Comparison of ENCODE assay signal across 25 cellular contexts in genomic region chr11:7603031-7603781, GRCh38.
DNase-seq lines count a peak whose midpoint lies in the region; ATAC-seq, FAIRE-seq and TF ChIP-seq lines count a peak whose summit lies in the region.
"Had no signal": no experiment of that assay in that cellular context is flagged by ENCODE, and none has a peak within 500 bp of the region (broad histone marks: within the 10 kb centered on the region; RNA-seq: fewer than 3 reads in every experiment).

No MANE protein-coding gene starts in this region.

- H3K14ac ChIP-seq in H9 (ENCODE audit: insufficient read depth, low read length), result no peak overlapping the region

- no peak overlapping the region for H2BK5ac ChIP-seq in H9 (ENCODE audit: insufficient read length, low read length)

- 89% methylated on average over 4 of the region's 4 CpGs for WGBS in A549 (ENCODE audit: missing lambda C conversion rate)
- no CpG with 5 or more reads among the region's 4 CpGs for WGBS in H9 (ENCODE audit: extremely low coverage, insufficient read length, low lambda C conversion rate)
- 84 to 100% methylated on average over 1 to 4 of the region's 4 CpGs for WGBS in endodermal cell (ENCODE audit: insufficient coverage in 1 of 2, insufficient read length in 1 of 2), 2 experiments

- no peaks in the 10 kb centered on the region for H3K79me2 ChIP-seq in H9 (ENCODE audit: insufficient read depth, low read length)

- H3K4me1 ChIP-seq in A549, result peaks cover 83% of the 10 kb centered on the region
- no peaks in the 10 kb centered on the region for H3K4me1 ChIP-seq in H9 (ENCODE audit: insufficient read depth, low read length)
- H3K4me1 ChIP-seq in endodermal cell (ENCODE audit: control insufficient read depth, insufficient read depth, low read length), result peaks cover 31% of the 10 kb centered on the region
- peaks cover 26 to 38% of the 10 kb centered on the region in 2 donors for H3K4me1 ChIP-seq in mucosa of rectum (ENCODE audit: control insufficient read depth in 2 of 2, insufficient read depth in 2 of 2, low read length in 2 of 2)
- H3K4me1 ChIP-seq: SJCRH30 had no signal

- H2BK120ac ChIP-seq in H9 (ENCODE audit: low read depth, low read length, poor library complexity, severe bottlenecking), result no peak overlapping the region

- TF ChIP-seq RAD21 in A549 (conservative IDR thresholded peaks at IDR 0.05 in 1 of 2, IDR thresholded peaks at IDR 0.05 in 1 of 2), result no peak

- H3K18ac ChIP-seq in H9 (ENCODE audit: insufficient read length, low read depth, low read length), result peak overlapping the region; percentile 57

- H3K36me3 ChIP-seq in endodermal cell (ENCODE audit: control insufficient read depth, insufficient read depth, low read length) (no peaks in the 10 kb centered on the region), mucosa of rectum (ENCODE audit: control insufficient read depth in 2 of 2, insufficient read depth in 2 of 2, low read length in 2 of 2) (peaks cover 0 to 6% of the 10 kb centered on the region in 2 donors)
- H3K36me3 ChIP-seq: SJCRH30, tibial nerve had no signal

- peaks cover 14 to 18% of the 10 kb centered on the region in 2 experiments for H3K4me1 Mint-ChIP-seq in H9
- H3K4me1 Mint-ChIP-seq in endodermal cell, result peaks cover 22% of the 10 kb centered on the region
- H3K4me1 Mint-ChIP-seq: CD4-positive, alpha-beta memory T cell; immature natural killer cell; nephron had no signal

- H3K27me3 Mint-ChIP-seq in H9 (ENCODE audit: low read depth) (no peaks in the 10 kb centered on the region), endodermal cell (ENCODE audit: insufficient read depth) (no peaks in the 10 kb centered on the region)
- H3K27me3 Mint-ChIP-seq: CD4-positive, alpha-beta memory T cell had no signal

- H3K27ac ChIP-seq in A549 (peak overlapping the region; percentile 85 to 92), H9 (ENCODE audit: insufficient read length, low read depth, low read length) (no peak overlapping the region), endodermal cell (ENCODE audit: low read depth, low read length) (no peak overlapping the region), mucosa of rectum (ENCODE audit: low read depth in 2 of 2, low read length in 2 of 2) (peak overlapping the region; percentile 88)
- H3K27ac ChIP-seq: SJCRH30 had no signal

- no peak overlapping the region for H2BK12ac ChIP-seq in H9 (ENCODE audit: insufficient read length, low read depth, low read length)

- H3K27ac Mint-ChIP-seq in H9, result no peak overlapping the region
- H3K27ac Mint-ChIP-seq in endodermal cell, result peak overlapping the region; percentile 13
- H3K27ac Mint-ChIP-seq: CD4-positive, alpha-beta memory T cell; immature natural killer cell; nephron had no signal

- no peak overlapping the region for H2AFZ ChIP-seq in H9 (ENCODE audit: low read length)

- no peak for TF ChIP-seq POLR2A in A549 (IDR thresholded peaks at IDR 0.05; ENCODE audit: low read length)

- no peak overlapping the region for H2AK5ac ChIP-seq in H9 (ENCODE audit: insufficient read length, low read length)

- ATAC-seq in A549 (no peak), HG03565 (IDR thresholded peaks at IDR 0.05; ENCODE audit: unreplicated experiment) (no peak), GM21737 (IDR thresholded peaks at IDR 0.05; ENCODE audit: unreplicated experiment) (no peak)

- H3K9me3 ChIP-seq in A549 (no peaks in the 10 kb centered on the region), H9 (ENCODE audit: control insufficient read depth, low read depth, low read length) (no peaks in the 10 kb centered on the region), endodermal cell (ENCODE audit: control insufficient read depth, low read length) (no peaks in the 10 kb centered on the region), mucosa of rectum (ENCODE audit: control insufficient read depth in 2 of 2, low read length in 2 of 2) (no peaks in the 10 kb centered on the region)
- H3K9me3 ChIP-seq: SJCRH30, tibial nerve had no signal

- H4K20me1 ChIP-seq in H9 (ENCODE audit: control insufficient read depth, insufficient read depth, insufficient read length), result no peaks in the 10 kb centered on the region

- DNase-seq in A549 (ENCODE audit: low read depth in 1 of 2, low spot score in 1 of 2) (no peak), H9 (no peak), endodermal cell (no peak), islet precursor cell (no peak), NCI-H524 (lab: John Stamatoyannopoulos, UW) (no peak)
- DNase-seq: activated effector memory CD4-positive, alpha-beta T cell treated with anti-CD3 and anti-CD28 coated beads, Interleukin-2, amount 50 U/mL, for 16 hours; anterior cingulate cortex; CD4-positive, alpha-beta memory T cell; cerebellar nuclear complex; EL; glutamatergic neuron; immature natural killer cell; MV-4-11; NCI-H1930; NCI-H510A treated with DMSO at 0.1 percent for 48 hours; SJCRH30; stimulated activated CD4-positive, alpha-beta T cell treated with anti-CD3 and anti-CD28 coated beads, Interleukin-12 subunit alpha, Interleukin-12 subunit beta, amount 100 ng/mL, for 4 hours; T-helper 9 cell had no signal

- no peak overlapping the region for H4K8ac ChIP-seq in H9 (replicated peaks; ENCODE audit: insufficient read length, low read depth, low read length)

- H4K5ac ChIP-seq in H9 (ENCODE audit: insufficient read length, low read depth, low read length), result no peak overlapping the region

- CTCF ChIA-PET in A549 (lab: Yijun Ruan, JAX), result interaction anchor here (0.8 to 5.8 kb wide), 3 partner anchors 14 to 62 kb away, joined by 3 to 45 read pairs (median 7); no protein-coding TSS in a partner anchor

- no peak for FAIRE-seq in A549 (lab: Jason Lieb, UNC)
- FAIRE-seq: endothelial cell of umbilical vein had no signal

- H3K23ac ChIP-seq in H9 (ENCODE audit: insufficient read length, low read depth, low read length), result no peak overlapping the region

- no peak for TF ChIP-seq CTCF in A549 (IDR thresholded peaks at IDR 0.05)
- no peak for TF ChIP-seq CTCF in H9 (conservative IDR thresholded peaks at IDR 0.05)
- TF ChIP-seq CTCF in endodermal cell (conservative IDR thresholded peaks at IDR 0.05), result no peak

- H3K4me3 Mint-ChIP-seq in H9 (no peak overlapping the region), endodermal cell (no peak overlapping the region)
- H3K4me3 Mint-ChIP-seq: CD4-positive, alpha-beta memory T cell; immature natural killer cell; nephron had no signal

- H2BK20ac ChIP-seq in H9 (ENCODE audit: low read depth, low read length, poor library complexity, severe bottlenecking), result no peak overlapping the region

- H3K23me2 ChIP-seq in H9 (ENCODE audit: insufficient read length, low read depth, low read length, poor library complexity, severe bottlenecking), result no peaks in the 10 kb centered on the region

- H3T11ph ChIP-seq in H9 (ENCODE audit: low read length), result no peak overlapping the region

- no peak overlapping the region for H3K4ac ChIP-seq in H9 (ENCODE audit: low read depth, low read length)

- no peak overlapping the region for H3K56ac ChIP-seq in H9 (ENCODE audit: insufficient read length, low read depth, low read length)

- TF ChIP-seq EP300 in A549 (IDR thresholded peaks at IDR 0.05), result no peak

- peak overlapping the region; percentile 78; the same call in 1 of the 3 replicates for H3K4me2 ChIP-seq in A549
- no peak overlapping the region for H3K4me2 ChIP-seq in H9 (ENCODE audit: insufficient read depth, insufficient read length, low read length)

- H3K27me3 ChIP-seq in H9 (ENCODE audit: insufficient read depth, low read length), result no peaks in the 10 kb centered on the region; the same call in 1 of the 2 replicates
- H3K27me3 ChIP-seq in endodermal cell (ENCODE audit: control insufficient read depth, insufficient read depth, low read length, poor library complexity, severe bottlenecking), result no peaks in the 10 kb centered on the region
- H3K27me3 ChIP-seq in mucosa of rectum (ENCODE audit: control insufficient read depth in 2 of 2, insufficient read depth in 2 of 2, low read length in 2 of 2), result no peaks in the 10 kb centered on the region
- H3K27me3 ChIP-seq: SJCRH30, tibial nerve had no signal

- no peak overlapping the region for H2BK15ac ChIP-seq in H9 (ENCODE audit: low read depth, low read length)

- POLR2A ChIA-PET in A549 (lab: Yijun Ruan, JAX), result interaction anchor here (0.7 kb wide), 1 partner anchor 384 kb away, joined by 3 read pairs; the partner anchor contains the start of gene EIF3F

- H3K4me3 ChIP-seq in A549, result no peak overlapping the region
- no peak overlapping the region for H3K4me3 ChIP-seq in endodermal cell (ENCODE audit: low read length)
- no peak overlapping the region for H3K4me3 ChIP-seq in mucosa of rectum (ENCODE audit: low read length in 2 of 2)
- H3K4me3 ChIP-seq: lung, SJCRH30, tibial nerve had no signal

- H3K36me3 Mint-ChIP-seq in H9 (ENCODE audit: insufficient read depth in 1 of 3, low read depth in 3 of 3) (peaks cover 0 to 9% (median 2%) of the 10 kb centered on the region in 3 experiments; a peak in 4 of 7 replicates), endodermal cell (ENCODE audit: low read depth) (peaks cover 7% of the 10 kb centered on the region)

- H4K91ac ChIP-seq in H9 (ENCODE audit: insufficient read length, low read depth, low read length), result no peak overlapping the region

- no peak overlapping the region for H3K9ac ChIP-seq in H9 (ENCODE audit: extremely low read depth, insufficient read length, low read length)
- H3K9ac ChIP-seq in endodermal cell (ENCODE audit: extremely low read depth, low read length, poor library complexity, severe bottlenecking), result no peak overlapping the region
- H3K9ac ChIP-seq in mucosa of rectum (ENCODE audit: low read depth in 1 of 2, low read length in 2 of 2), result peak overlapping the region in 1 of 2 donors; percentile 3

- no peaks in the 10 kb centered on the region for H3K79me1 ChIP-seq in H9 (ENCODE audit: insufficient read depth, low read depth, low read length, poor library complexity, severe bottlenecking)

- no peaks in the 10 kb centered on the region for H3K9me3 Mint-ChIP-seq in H9
- no peaks in the 10 kb centered on the region for H3K9me3 Mint-ChIP-seq in endodermal cell
- H3K9me3 Mint-ChIP-seq: CD4-positive, alpha-beta memory T cell; immature natural killer cell; nephron had no signal

TF ChIP-seq in A549, 52 proteins besides CTCF, POLR2A, EP300 and RAD21:
- TF ChIP-seq HOXB13 (CRISPR knock-in tag; IDR thresholded peaks at IDR 0.05; ENCODE audit: low read depth), result no peak
- no peak for TF ChIP-seq RFX5 (IDR thresholded peaks at IDR 0.05)
- TF ChIP-seq JUN (IDR thresholded peaks at IDR 0.05), result no peak
- TF ChIP-seq BHLHE40 (IDR thresholded peaks at IDR 0.05; ENCODE audit: low read depth, low read length), result no peak
- no peak for TF ChIP-seq RCOR1 (IDR thresholded peaks at IDR 0.05; ENCODE audit: low read depth, low read length)
- TF ChIP-seq, protein P1, sequence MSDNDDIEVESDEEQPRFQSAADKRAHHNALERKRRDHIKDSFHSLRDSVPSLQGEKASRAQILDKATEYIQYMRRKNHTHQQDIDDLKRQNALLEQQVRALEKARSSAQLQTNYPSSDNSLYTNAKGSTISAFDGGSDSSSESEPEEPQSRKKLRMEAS (IDR thresholded peaks at IDR 0.05), result no peak
- no peak for TF ChIP-seq CBX8 (IDR thresholded peaks at IDR 0.05)

Comparison
In these comparisons a context has a peak if more than half of its experiments do, and no peak if none do; other contexts are left out.
1. H3K27ac ChIP-seq: peak in A549 (2 of 2) and mucosa of rectum (2 of 2); none in H9 (single experiment) and endodermal cell (single experiment).